Comparison of ENCODE assay signal across 1 cellular context in genomic region chr1:203444077-203444683, GRCh38.
TF ChIP-seq lines count a peak whose summit lies in the region.

No MANE protein-coding gene starts in this region.

TF ChIP-seq in HepG2, 621 proteins besides CTCF, POLR2A, EP300 and RAD21:
- TF ChIP-seq ZNF256 (CRISPR knock-in tag; conservative IDR thresholded peaks at IDR 0.05): no peak
- no peak for TF ChIP-seq SAP130 (CRISPR knock-in tag; IDR thresholded peaks at IDR 0.05; ENCODE audit: low read depth)
- no peak for TF ChIP-seq NR2F1 (CRISPR knock-in tag; IDR thresholded peaks at IDR 0.05)
- TF ChIP-seq STAG1 (CRISPR knock-in tag; IDR thresholded peaks at IDR 0.05): peak; percentile 47
